Comparison of ENCODE assay signal across 1 cellular context in genomic region chr4:168678751-168679366, GRCh38.
TF ChIP-seq lines count a peak whose summit lies in the region.

No MANE protein-coding gene starts in this region.

TF ChIP-seq in GM12878, 131 proteins besides CTCF, POLR2A, EP300 and RAD21:
- TF ChIP-seq MTA2 (IDR thresholded peaks at IDR 0.05; ENCODE audit: low read depth) (no peak), MEF2B (IDR thresholded peaks at IDR 0.05; ENCODE audit: partially characterized antibody, poor library complexity, severe bottlenecking) (no peak), CEBPB (IDR thresholded peaks at IDR 0.05; ENCODE audit: borderline replicate concordance in 1 of 2, low read depth in 2 of 2, low read length in 2 of 2) (no peak), RAD51 (IDR thresholded peaks at IDR 0.05) (no peak), SIX5 (IDR thresholded peaks at IDR 0.05; ENCODE audit: low read depth, low read length, severe bottlenecking) (no peak), NR2C2 (IDR thresholded peaks at IDR 0.05; ENCODE audit: borderline replicate concordance, control insufficient read depth, insufficient read length, low read depth) (peak; percentile 47), IRF3 (IDR thresholded peaks at IDR 0.05) (no peak), SMARCA5 (IDR thresholded peaks at IDR 0.05) (no peak)
